Comparison of ENCODE assay signal across 8 cellular contexts in genomic region chr3:194520682-194521162, GRCh38. TPM values are rescaled to one million over a fixed set of nuclear protein-coding genes. Genes with fewer than 3 reads are reported as not detected.
DNase-seq lines count a peak whose midpoint lies in the region; ATAC-seq, FAIRE-seq and TF ChIP-seq lines count a peak whose summit lies in the region.
"Not testable (repeated sequence)": the region's sequence is repeated elsewhere in the genome, so short reads cannot be mapped to it uniquely, and the experiment has no call there.

No MANE protein-coding gene starts in this region.

- not testable (repeated sequence) for H2BK15ac ChIP-seq in mesendoderm (replicated peaks; ENCODE audit: low read depth)

- in situ Hi-C loops in GM12878 (cut with MboI) = not testable (repeated sequence)

- peak; percentile 88 for DNase-seq in T-helper 2 cell treated with Interferon-gamma antibody and Interleukin-4, amounts not matched to agents 5 μg/mL and 100 μg/mL, for 36 hours (ENCODE audit: low spot score)
- peak; percentile 72 for DNase-seq in activated CD8-positive, alpha-beta memory T cell treated with anti-CD3 and anti-CD28 coated beads, Interleukin-2, amount 50 U/mL, for 48 hours
- peak; percentile 81 for DNase-seq in GM12878 (ENCODE audit: low read depth, low spot score)
- DNase-seq in mesendoderm = not testable (repeated sequence)
- peak; percentile 47 for DNase-seq in stimulated activated CD4-positive, alpha-beta T cell treated with anti-CD3 and anti-CD28 coated beads, Interleukin-2, amount 100 ng/mL, for 4 hours (ENCODE audit: low read depth)
- peak; percentile 66 for DNase-seq in stimulated activated naive CD8-positive, alpha-beta T cell treated with anti-CD3 and anti-CD28 coated beads, Interleukin-15, Interleukin-2, amounts not matched to agents 100 U/mL and 50 U/mL, for 24 hours

- not testable (repeated sequence) for H3K9ac ChIP-seq in GM12878 (ENCODE audit: control insufficient read depth, insufficient read depth, low read length); mesendoderm (ENCODE audit: low read length)

- not testable (repeated sequence) for H3K27me3 Mint-ChIP-seq in T-helper 2 cell treated with Interferon-gamma antibody and Interleukin-4, amounts not matched to agents 5 μg/mL and 100 μg/mL, for 36 hours (ENCODE audit: low read depth)

- H3K56ac ChIP-seq in mesendoderm (ENCODE audit: low read length) = peak overlapping the region; percentile 61

- ATAC-seq in GM19025 (IDR thresholded peaks at IDR 0.05; ENCODE audit: low read depth, unreplicated experiment) (peak; percentile 79), HG03439 (IDR thresholded peaks at IDR 0.05; ENCODE audit: unreplicated experiment) (peak; percentile 59), GM12878 (peak; percentile 99)
- ATAC-seq in stimulated activated naive CD8-positive, alpha-beta T cell treated with anti-CD3 and anti-CD28 coated beads, Interleukin-15, Interleukin-2, amounts not matched to agents 100 U/mL and 50 U/mL, for 24 hours = peak; percentile 82

- not testable (repeated sequence) for H3K79me1 ChIP-seq in mesendoderm (ENCODE audit: low read length)

- H2BK5ac ChIP-seq in mesendoderm (ENCODE audit: low read length) = not testable (repeated sequence)

- not testable (repeated sequence) for H2AFZ ChIP-seq in GM12878 (ENCODE audit: control insufficient read depth, low read depth, low read length)

- not testable (repeated sequence) for TF ChIP-seq CTCF in GM12878 (IDR thresholded peaks at IDR 0.05 in 2 of 3, conservative IDR thresholded peaks at IDR 0.05 in 1 of 3; ENCODE audit: control insufficient read depth in 2 of 3, extremely low read depth in 1 of 3, insufficient read depth in 1 of 3, low read depth in 3 of 3, low read length in 3 of 3)

- not testable (repeated sequence) for TF ChIP-seq EP300 in GM12878 (IDR thresholded peaks at IDR 0.05; ENCODE audit: borderline replicate concordance in 1 of 2, control insufficient read depth in 1 of 2, low read depth in 2 of 2, low read length in 2 of 2)

- peaks cover 13% of the 10 kb centered on the region for H3K36me3 Mint-ChIP-seq in T-helper 2 cell treated with Interferon-gamma antibody and Interleukin-4, amounts not matched to agents 5 μg/mL and 100 μg/mL, for 36 hours (ENCODE audit: low read depth)

- intact Hi-C loops in GM12878 (cut with micrococcal nuclease; ENCODE audit: unreplicated experiment) = not testable (repeated sequence)

- H4K8ac ChIP-seq in mesendoderm (ENCODE audit: low read depth, low read length) = not testable (repeated sequence)

- not testable (repeated sequence) for H3K4ac ChIP-seq in mesendoderm (ENCODE audit: low read depth, low read length)

- not testable (repeated sequence) for H3K36me3 ChIP-seq in GM12878 (ENCODE audit: control insufficient read depth in 2 of 2, insufficient read depth in 2 of 2, low read length in 1 of 2); mesendoderm (ENCODE audit: control insufficient read depth, insufficient read depth, low read length)

- peaks cover 16% of the 10 kb centered on the region; the same call in 1 of the 2 replicates for H3K4me1 ChIP-seq in GM12878 (ENCODE audit: control insufficient read depth, insufficient read depth, low read length)
- H3K4me1 ChIP-seq in mesendoderm (ENCODE audit: control insufficient read depth, low read depth, low read length) = not testable (repeated sequence)

- not testable (repeated sequence) for H2BK120ac ChIP-seq in mesendoderm (ENCODE audit: low read depth, low read length)

- not testable (repeated sequence) for TF ChIP-seq RAD21 in GM12878 (IDR thresholded peaks at IDR 0.05; ENCODE audit: insufficient read depth, low read depth, low read length)

- CTCF ChIA-PET in GM12878 (lab: Yijun Ruan, JAX) = not testable (repeated sequence)

- H3K79me2 ChIP-seq in GM12878 (ENCODE audit: control insufficient read depth, insufficient read depth, low read length); mesendoderm (ENCODE audit: control insufficient read depth, insufficient read depth, low read length): not testable (repeated sequence)

- not testable (repeated sequence) for H4K5ac ChIP-seq in mesendoderm (ENCODE audit: low read length)

- peaks cover 13% of the 10 kb centered on the region for H3K9me3 ChIP-seq in GM12878 (replicated peaks; ENCODE audit: control insufficient read depth, insufficient read depth, low read length)

- not testable (repeated sequence) for TF ChIP-seq POLR2A in GM12878 (IDR thresholded peaks at IDR 0.05; ENCODE audit: low read depth, low read length)

- H3K4me1 Mint-ChIP-seq in T-helper 2 cell treated with Interferon-gamma antibody and Interleukin-4, amounts not matched to agents 5 μg/mL and 100 μg/mL, for 36 hours (ENCODE audit: low read depth) = peaks cover 23% of the 10 kb centered on the region

- peak overlapping the region; percentile 34 for H3K4me3 Mint-ChIP-seq in T-helper 2 cell treated with Interferon-gamma antibody and Interleukin-4, amounts not matched to agents 5 μg/mL and 100 μg/mL, for 36 hours

- not testable (repeated sequence) for H4K20me1 ChIP-seq in GM12878 (ENCODE audit: control insufficient read depth, insufficient read depth)

- WGBS in GM12878 (ENCODE audit: insufficient coverage, insufficient replicate concordance, low lambda C conversion rate, missing lambda C conversion rate) = 4% methylated on average over 8 of the region's 8 CpGs
- WGBS in mesendoderm (ENCODE audit: extremely low coverage, insufficient coverage, low lambda C conversion rate) = no CpG with 5 or more reads among the region's 8 CpGs

- H3K9me3 Mint-ChIP-seq in T-helper 2 cell treated with Interferon-gamma antibody and Interleukin-4, amounts not matched to agents 5 μg/mL and 100 μg/mL, for 36 hours = peaks cover 27% of the 10 kb centered on the region

- peak; percentile 78 for FAIRE-seq in GM12878 (lab: Jason Lieb, UNC)

- RAD21 ChIA-PET in GM12878 (lab: Charles Lee; ENCODE audit: unreplicated experiment) = not testable (repeated sequence)

- H3K23ac ChIP-seq in mesendoderm (ENCODE audit: low read length) = not testable (repeated sequence)

- SMC1A ChIA-PET in GM12878 (lab: Charles Lee; ENCODE audit: uncharacterized antibody, unreplicated experiment) = interaction anchor here (1.5 kb wide), 1 partner anchor 32 kb away, joined by 3 read pairs; no protein-coding TSS in a partner anchor

- BruUV-seq in GM12878 (replicated peaks; lab: Mats Ljungman, UMichigan) = not testable (repeated sequence)

- H3K27me3 ChIP-seq in GM12878 (replicated peaks in 1 of 2; ENCODE audit: control insufficient read depth in 2 of 2, insufficient read depth in 2 of 2, low read length in 1 of 2); mesendoderm (ENCODE audit: insufficient read depth, low read length, poor library complexity): not testable (repeated sequence)

- H3K27ac Mint-ChIP-seq in T-helper 2 cell treated with Interferon-gamma antibody and Interleukin-4, amounts not matched to agents 5 μg/mL and 100 μg/mL, for 36 hours = peak overlapping the region; percentile 56

- H3K27ac ChIP-seq in GM12878 (ENCODE audit: control insufficient read depth, insufficient read depth); mesendoderm (ENCODE audit: low read depth, low read length): not testable (repeated sequence)

- 0 out of 2 replicates have a peak overlapping the region, but pooled peaks have one; percentile 13 for H3K4me2 ChIP-seq in GM12878 (ENCODE audit: control insufficient read depth, insufficient read depth)
- H3K4me2 ChIP-seq in mesendoderm (ENCODE audit: low read length) = not testable (repeated sequence)

- H3K18ac ChIP-seq in mesendoderm (ENCODE audit: low read length) = not testable (repeated sequence)

- not testable (repeated sequence) for H2AK5ac ChIP-seq in mesendoderm (ENCODE audit: low read length)

- POLR2A ChIA-PET in GM12878 (lab: Charles Lee) = interaction anchor here (1.6 kb wide), 1 partner anchor 35 kb away, joined by 3 read pairs; no protein-coding TSS in a partner anchor

- not testable (repeated sequence) for H3K4me3 ChIP-seq in GM12878; mesendoderm (ENCODE audit: low read length)

TF ChIP-seq in GM12878, 131 proteins besides CTCF, POLR2A, EP300 and RAD21 (continues in another document):
- peak; percentile 70 for TF ChIP-seq JUNB (IDR thresholded peaks at IDR 0.05)
- peak; percentile 47 to 53; a peak in 2 of 4 replicates for TF ChIP-seq IKZF2 (IDR thresholded peaks at IDR 0.05)
- peak; percentile 53; the same call in 1 of the 2 replicates for TF ChIP-seq MTA2 (IDR thresholded peaks at IDR 0.05; ENCODE audit: low read depth)
- TF ChIP-seq CREM (IDR thresholded peaks at IDR 0.05; ENCODE audit: low read depth) = peak; percentile 28; the same call in 1 of the 2 replicates

RNA-seq across cellular contexts. Expression of gene ATP13A3, which starts 33.9 kb away (rescaled TPM):
- 462 and 491 TPM in 2 replicates for total RNA-seq in GM12878 (2013; cell fraction: nucleolus; rRNA removed)
- total RNA-seq in GM12878 (2014; rRNA removed) = 91.0 and 126 TPM in 2 replicates
- 89.9 and 90.2 TPM in 2 replicates for total RNA-seq in GM12878 (2014; rRNA removed; fragmentation: Illumina TruSeq; extraction: Trizol)
- total RNA-seq in GM12878 (2021) = 88.4 and 108 TPM in 2 replicates
- polyA plus RNA-seq in GM12878 (2011; ENCODE audit: low read depth) = 15.6 TPM
- polyA plus RNA-seq in GM12878 (2011; rRNA removed) = 106 and 188 TPM in 2 replicates
- polyA plus RNA-seq in GM12878 (2011; cell fraction: cytosol; rRNA removed) = 36.1 and 36.9 TPM in 2 replicates
- polyA plus RNA-seq in GM12878 (2011; cell fraction: nucleus; rRNA removed) = 63.7 and 68.3 TPM in 2 replicates
- polyA plus RNA-seq in GM12878 (2012) = 23.8 and 32.6 TPM in 2 replicates
- polyA plus RNA-seq in GM12878 (2014; fragmentation: Illumina TruSeq; extraction: Trizol) = 75.6 and 83.3 TPM in 2 replicates
- 10 to 100 TPM; 14.0 to 17.7 TPM for polyA plus RNA-seq in GM12878 (2014; fragmentation: Nextera tagmentation; extraction: Ambion mirVana)
- 54.4 and 63.3 TPM in 2 replicates for polyA plus RNA-seq in GM12878 (2014; rRNA removed)
- 10 to 100 TPM; 15.6 to 25.2 TPM for polyA plus RNA-seq in GM12878 (2016; fragmentation: Nextera tagmentation; extraction: Ambion mirVana)
- 165 and 257 TPM in 2 replicates for polyA minus RNA-seq in GM12878 (2011; rRNA and poly(A)+ RNA removed)
- 62.7 and 78.3 TPM in 2 replicates for polyA minus RNA-seq in GM12878 (2011; cell fraction: cytosol; rRNA and poly(A)+ RNA removed)
- polyA minus RNA-seq in GM12878 (2011; cell fraction: nucleus; rRNA and poly(A)+ RNA removed) = 67.8 and 92.3 TPM in 2 replicates
- 43.8 TPM for polyA plus RNA-seq in mesendoderm (2013, experiment 1 of 2)
- 42.9 TPM for polyA plus RNA-seq in mesendoderm (2013, experiment 2 of 2)
